18 cellular contexts compared by ENCODE assay signal in genomic region chrX:434946-435345, GRCh38. TPM values are rescaled to one million over a fixed set of nuclear protein-coding genes. Genes with fewer than 3 reads are reported as not detected.
DNase-seq lines count a peak whose midpoint lies in the region; ATAC-seq, FAIRE-seq and TF ChIP-seq lines count a peak whose summit lies in the region.
"Had no signal": no experiment of that assay in that cellular context is flagged by ENCODE, and none has a peak within 500 bp of the region (broad histone marks: within the 10 kb centered on the region; RNA-seq: fewer than 3 reads in every experiment).

No MANE protein-coding gene starts in this region.

- ATAC-seq in upper lobe of right lung = no peak
- ATAC-seq: CD8-positive, alpha-beta T cell; GM12878 had no signal

- FAIRE-seq in kidney (lab: Jason Lieb, UNC) = no peak
- FAIRE-seq: A204.1, GM12878, HTR-8/SVneo had no signal

- intact Hi-C loops in kidney (cut with DNase I) = no loop called here
- intact Hi-C loops in posterior vena cava (cut with DNase I) = loop anchor here in 1 of 2 donors (2.0 kb wide), 1 partner anchor 68 kb away; no protein-coding TSS in a partner anchor
- intact Hi-C loops in upper lobe of right lung (cut with DNase I) = no loop called here

- peaks cover 12% of the 10 kb centered on the region for H3K27me3 ChIP-seq in upper lobe of right lung

- DNase-seq in chondrocyte (ENCODE audit: low spot score) (peak; percentile 66), kidney (peak; percentile 22), posterior vena cava (ENCODE audit: low spot score) (peak; percentile 58), upper lobe of right lung (peak; percentile 23), superior temporal gyrus (ENCODE audit: extremely low spot score) (no peak), germinal center (ENCODE audit: low spot score) (no peak), middle frontal gyrus (ENCODE audit: extremely low spot score, low spot score) (no peak)
- DNase-seq: Calu3; CD8-positive, alpha-beta T cell; DMS79 treated with DMSO at 0.1 percent for 48 hours; GOT3; H9; IMR-90 had no signal

- no peaks in the 10 kb centered on the region for H3K9me3 ChIP-seq in kidney (ENCODE audit: control insufficient read depth in 1 of 2, low read length in 2 of 2)
- H3K9me3 ChIP-seq in upper lobe of right lung = no peaks in the 10 kb centered on the region
- H3K9me3 ChIP-seq: BLaER1 had no signal

- no peak overlapping the region for H3K9ac ChIP-seq in kidney (ENCODE audit: low read length in 2 of 2)
- H3K9ac ChIP-seq: BLaER1 had no signal

- TF ChIP-seq CTCF in chondrocyte (IDR thresholded peaks at IDR 0.05) (no peak), kidney (IDR thresholded peaks at IDR 0.05; ENCODE audit: borderline replicate concordance, extremely low read depth, insufficient read depth) (no peak), upper lobe of right lung (IDR thresholded peaks at IDR 0.05) (no peak)

- no peak overlapping the region for H3K27ac Mint-ChIP-seq in chondrocyte (ENCODE audit: unreplicated experiment)
- H3K27ac Mint-ChIP-seq: CD14-positive monocyte; CD8-positive, alpha-beta T cell had no signal

- no peak overlapping the region for H3K27ac ChIP-seq in kidney (ENCODE audit: low read depth in 2 of 2, low read length in 2 of 2)
- no peak overlapping the region for H3K27ac ChIP-seq in upper lobe of right lung
- H3K27ac ChIP-seq: BLaER1 had no signal

- H3K27me3 Mint-ChIP-seq in chondrocyte (ENCODE audit: low read depth) = peaks cover 20% of the 10 kb centered on the region

- no peaks in the 10 kb centered on the region for H3K9me3 Mint-ChIP-seq in chondrocyte (ENCODE audit: low read depth)

- H3K4me1 ChIP-seq in kidney (ENCODE audit: control insufficient read depth in 1 of 2, insufficient read depth in 1 of 2, low read depth in 1 of 2, low read length in 2 of 2) (no peaks in the 10 kb centered on the region), upper lobe of right lung (no peaks in the 10 kb centered on the region)

- no peak overlapping the region for H3K4me3 Mint-ChIP-seq in chondrocyte (ENCODE audit: unreplicated experiment)
- H3K4me3 Mint-ChIP-seq: CD14-positive monocyte; CD8-positive, alpha-beta T cell; H9 had no signal

- H3K36me3 ChIP-seq in kidney (ENCODE audit: control insufficient read depth in 1 of 2, insufficient read depth in 2 of 2, low read length in 2 of 2) (no peaks in the 10 kb centered on the region), upper lobe of right lung (no peaks in the 10 kb centered on the region)
- H3K36me3 ChIP-seq: BLaER1 had no signal

- H3K4me3 ChIP-seq in kidney (ENCODE audit: low read length in 2 of 2) = no peak overlapping the region
- H3K4me3 ChIP-seq in upper lobe of right lung = no peak overlapping the region
- H3K4me3 ChIP-seq: BLaER1, GM12878 had no signal

- H3K4me1 Mint-ChIP-seq in chondrocyte (ENCODE audit: low read depth) = no peaks in the 10 kb centered on the region

- no peaks in the 10 kb centered on the region for H3K36me3 Mint-ChIP-seq in chondrocyte (ENCODE audit: low read depth)
- H3K36me3 Mint-ChIP-seq: CD14-positive monocyte; CD8-positive, alpha-beta T cell had no signal

RNA-seq across cellular contexts. Expression of gene PPP2R3B, which starts 48.2 kb away (rescaled TPM):
- total RNA-seq in chondrocyte = 27.1 to 30.5 TPM (median 30.0 TPM) in 3 replicates
- total RNA-seq in kidney = 14.4 TPM
- 14.1 TPM for polyA plus RNA-seq in kidney (ENCODE audit: insufficient read depth, low read depth, low replicate concordance)
- 10 to 100 TPM; 17.9 to 23.4 TPM for total RNA-seq in posterior vena cava
- 12.8 TPM for total RNA-seq in upper lobe of right lung

Comparison
In these comparisons a context has a peak if more than half of its experiments do, and no peak if none do; other contexts are left out.
1. DNase-seq: peak in chondrocyte (single experiment), kidney (single experiment), posterior vena cava (single experiment) and upper lobe of right lung (single experiment); none in superior temporal gyrus (single experiment), germinal center (single experiment) and middle frontal gyrus (single experiment).